ENCODE assay signal across 9 cellular contexts in the genomic region with DNA sequence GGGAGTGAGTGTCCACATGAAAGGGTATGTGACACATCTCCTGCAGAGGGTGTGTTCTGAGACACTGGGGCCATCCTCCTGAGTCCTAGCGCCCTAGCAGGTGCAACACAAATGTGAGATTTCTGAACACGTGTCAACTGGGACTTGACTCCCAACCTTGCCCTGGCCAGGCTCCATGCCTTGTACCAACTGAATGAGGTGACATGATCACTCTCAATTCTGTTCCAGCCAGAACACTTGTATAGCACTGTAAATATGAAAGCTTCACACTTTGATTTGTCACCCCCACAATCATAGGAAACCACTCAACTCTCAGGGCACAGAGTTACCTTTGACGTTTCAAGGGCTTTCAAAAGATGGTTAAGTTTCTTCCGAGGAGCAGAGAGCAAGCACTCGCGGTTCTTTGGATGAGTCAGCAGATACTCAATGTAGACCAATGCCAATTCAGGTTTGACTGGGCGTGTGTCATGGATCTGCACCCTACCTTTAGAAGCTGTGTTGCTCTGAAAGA. TPM values are rescaled to one million over a fixed set of nuclear protein-coding genes. Genes with fewer than 3 reads are reported as not detected.
A peak's percentile ranks its signal among the peaks of the same experiment; 100 is the strongest.
DNase-seq lines count a peak whose midpoint lies in the region; ATAC-seq lines count a peak whose summit lies in the region.
"Had no signal": no experiment of that assay in that cellular context is flagged by ENCODE, and none has a peak within 500 bp of the region (broad histone marks: within the 10 kb centered on the region; RNA-seq: fewer than 3 reads in every experiment).

No MANE protein-coding gene starts in this region.

- intact Hi-C loops in posterior cingulate gyrus (cut with DNase I) = no loop called here

- no peaks in the 10 kb centered on the region for H3K9me3 Mint-ChIP-seq in CD8-positive, alpha-beta memory T cell
- no peaks in the 10 kb centered on the region for H3K9me3 Mint-ChIP-seq in activated naive CD4-positive, alpha-beta T cell treated with anti-CD3 and anti-CD28 coated beads, Interleukin-2, amount 10 ng/mL, durations not matched to agents 7 days and 5 days

- peak in 2 of 5 donors; percentile 11 to 59 for DNase-seq in CD8-positive, alpha-beta memory T cell
- DNase-seq in activated naive CD4-positive, alpha-beta T cell treated with anti-CD3 and anti-CD28 coated beads, Interleukin-2, amount 10 ng/mL, durations not matched to agents 7 days and 5 days = peak; percentile 53
- DNase-seq in NCI-H1417 treated with DMSO at 0.1 percent for 48 hours (lab: John Stamatoyannopoulos, UW) (no peak), NOMO-1 treated with dmso at 0.1 percent for 144 hours (lab: John Stamatoyannopoulos, UW; ENCODE audit: unreplicated experiment) (no peak), HK-2 (ENCODE audit: unreplicated experiment) (no peak), posterior cingulate gyrus (no peak)
- DNase-seq: NCI-H1436 had no signal

- POLR2A ChIA-PET in CD8-positive, alpha-beta memory T cell (lab: Charles Lee) = no interaction called here

- H3K27me3 Mint-ChIP-seq in CD8-positive, alpha-beta memory T cell = no peaks in the 10 kb centered on the region
- no peaks in the 10 kb centered on the region for H3K27me3 Mint-ChIP-seq in activated naive CD4-positive, alpha-beta T cell treated with anti-CD3 and anti-CD28 coated beads, Interleukin-2, amount 10 ng/mL, durations not matched to agents 7 days and 5 days

- peaks cover 6 to 16% (median 14%) of the 10 kb centered on the region in 3 donors for H3K4me1 Mint-ChIP-seq in CD8-positive, alpha-beta memory T cell
- H3K4me1 Mint-ChIP-seq in activated naive CD4-positive, alpha-beta T cell treated with anti-CD3 and anti-CD28 coated beads, Interleukin-2, amount 10 ng/mL, durations not matched to agents 7 days and 5 days = peaks cover 26% of the 10 kb centered on the region

- no peaks in the 10 kb centered on the region for H3K9me3 ChIP-seq in CD8-positive, alpha-beta memory T cell (ENCODE audit: low read length)

- CTCF ChIA-PET in CD8-positive, alpha-beta memory T cell (lab: Charles Lee) = no interaction called here
- CTCF ChIA-PET in activated naive CD4-positive, alpha-beta T cell treated with anti-CD3 and anti-CD28 coated beads, Interleukin-2, amount 10 ng/mL, durations not matched to agents 7 days and 5 days (lab: Charles Lee) = no interaction called here

- no peaks in the 10 kb centered on the region for H3K4me1 ChIP-seq in CD8-positive, alpha-beta memory T cell (ENCODE audit: insufficient read depth, low read length)

- peaks cover 3 to 37% (median 14%) of the 10 kb centered on the region in 3 donors for H3K36me3 Mint-ChIP-seq in CD8-positive, alpha-beta memory T cell
- H3K36me3 Mint-ChIP-seq in activated naive CD4-positive, alpha-beta T cell treated with anti-CD3 and anti-CD28 coated beads, Interleukin-2, amount 10 ng/mL, durations not matched to agents 7 days and 5 days = peaks cover 49% of the 10 kb centered on the region

- H3K27ac ChIP-seq in CD8-positive, alpha-beta memory T cell (ENCODE audit: low read depth, low read length) = no peak overlapping the region

- no peak overlapping the region for H3K4me3 ChIP-seq in CD8-positive, alpha-beta memory T cell (ENCODE audit: low read length)

- H3K27me3 ChIP-seq in CD8-positive, alpha-beta memory T cell (ENCODE audit: insufficient read depth, low read length, poor library complexity, severe bottlenecking) = no peaks in the 10 kb centered on the region

- H3K27ac Mint-ChIP-seq in CD8-positive, alpha-beta memory T cell = peak overlapping the region in 6 of 8 donors; percentile 10 to 83 (median 76)
- peak overlapping the region; percentile 82 for H3K27ac Mint-ChIP-seq in activated naive CD4-positive, alpha-beta T cell treated with anti-CD3 and anti-CD28 coated beads, Interleukin-2, amount 10 ng/mL, durations not matched to agents 7 days and 5 days

- ATAC-seq in GM19438 (IDR thresholded peaks at IDR 0.05; ENCODE audit: low read depth, unreplicated experiment) (peak; percentile 94), HG03139 (IDR thresholded peaks at IDR 0.05; ENCODE audit: unreplicated experiment) (peak; percentile 94)

- H3K36me3 ChIP-seq in CD8-positive, alpha-beta memory T cell (ENCODE audit: insufficient read depth, low read length) = no peaks in the 10 kb centered on the region

- H3K4me3 Mint-ChIP-seq in CD8-positive, alpha-beta memory T cell = peak overlapping the region in 3 of 7 donors; percentile 23 to 47 (median 37)
- H3K4me3 Mint-ChIP-seq in activated naive CD4-positive, alpha-beta T cell treated with anti-CD3 and anti-CD28 coated beads, Interleukin-2, amount 10 ng/mL, durations not matched to agents 7 days and 5 days = no peak overlapping the region

RNA-seq across cellular contexts. Expression of a gene that starts 48.6 kb away (rescaled TPM):
- 10 to 100 TPM; 71.4 to 75.5 TPM for total RNA-seq in CD8-positive, alpha-beta memory T cell
- 4.3 TPM for polyA plus RNA-seq in CD8-positive, alpha-beta memory T cell
